13 cellular contexts compared by ENCODE assay signal in genomic region chr4:95505801-95506200, GRCh38. TPM values are rescaled to one million over a fixed set of nuclear protein-coding genes. Genes with fewer than 3 reads are reported as not detected.
"Had no signal": no experiment of that assay in that cellular context is flagged by ENCODE, and none has a peak within 500 bp of the region (broad histone marks: within the 10 kb centered on the region; RNA-seq: fewer than 3 reads in every experiment).

No MANE protein-coding gene starts in this region.

- H3K9me3 Mint-ChIP-seq: activated CD4-positive, alpha-beta T cell treated with anti-CD3 and anti-CD28 coated beads, Interleukin-2, amount 10 ng/mL, durations not matched to agents 7 days and 5 days; activated naive CD4-positive, alpha-beta T cell treated with anti-CD3 and anti-CD28 coated beads, Interleukin-2, amount 10 ng/mL, durations not matched to agents 7 days and 5 days; activated T-helper 2 cell treated with anti-CD3 and anti-CD28 coated beads, Interferon-gamma antibody, Interleukin-2, Interleukin-4, amounts not matched to agents 10 μg/mL and 5 μg/mL and 100 μg/mL, durations not matched to agents 14 hours and 24 hours and 36 hours had no signal

- H3K36me3 Mint-ChIP-seq: activated naive CD4-positive, alpha-beta T cell treated with anti-CD3 and anti-CD28 coated beads, Interleukin-2, amount 10 ng/mL, durations not matched to agents 7 days and 5 days; naive B cell had no signal

- H3K27me3 ChIP-seq: esophagus squamous epithelium, sigmoid colon had no signal

- H3K9me3 ChIP-seq: esophagus squamous epithelium, prostate gland, sigmoid colon had no signal

- H3K27ac ChIP-seq: esophagus squamous epithelium, prostate gland, sigmoid colon had no signal

- H3K4me3 Mint-ChIP-seq: activated B cell treated with CpG ODN at 0.5 μM for 24 hours; activated CD4-positive, alpha-beta T cell treated with anti-CD3 and anti-CD28 coated beads, Interleukin-2, amount 10 ng/mL, durations not matched to agents 7 days and 5 days; activated naive CD4-positive, alpha-beta T cell treated with anti-CD3 and anti-CD28 coated beads, Interleukin-2, amount 10 ng/mL, durations not matched to agents 7 days and 5 days; naive B cell had no signal

- H3K4me1 ChIP-seq: prostate gland, sigmoid colon had no signal

- H3K27ac Mint-ChIP-seq: activated B cell treated with CpG ODN at 0.5 μM for 24 hours; activated CD4-positive, alpha-beta T cell treated with anti-CD3 and anti-CD28 coated beads, Interleukin-2, amount 10 ng/mL, durations not matched to agents 7 days and 5 days; activated naive CD4-positive, alpha-beta T cell treated with anti-CD3 and anti-CD28 coated beads, Interleukin-2, amount 10 ng/mL, durations not matched to agents 7 days and 5 days; activated T-helper 2 cell treated with anti-CD3 and anti-CD28 coated beads, Interferon-gamma antibody, Interleukin-2, Interleukin-4, amounts not matched to agents 10 μg/mL and 5 μg/mL and 100 μg/mL, durations not matched to agents 14 hours and 24 hours and 36 hours; naive B cell had no signal

- H3K27me3 Mint-ChIP-seq: activated B cell treated with CpG ODN at 0.5 μM for 24 hours; activated naive CD4-positive, alpha-beta T cell treated with anti-CD3 and anti-CD28 coated beads, Interleukin-2, amount 10 ng/mL, durations not matched to agents 7 days and 5 days had no signal

- H3K4me3 ChIP-seq: esophagus squamous epithelium, prostate gland, sigmoid colon had no signal

- FAIRE-seq: TTC549 had no signal

- DNase-seq: activated B cell treated with CpG ODN at 0.5 μM for 24 hours; activated CD4-positive, alpha-beta T cell treated with anti-CD3 and anti-CD28 coated beads, Interleukin-2, amount 10 ng/mL, durations not matched to agents 7 days and 5 days; activated naive CD4-positive, alpha-beta T cell treated with anti-CD3 and anti-CD28 coated beads, Interleukin-2, amount 10 ng/mL, durations not matched to agents 7 days and 5 days; esophagus squamous epithelium; naive B cell; sigmoid colon; stimulated activated CD4-positive, alpha-beta T cell treated with anti-CD3 and anti-CD28 coated beads, Interleukin-12 subunit alpha, Interleukin-12 subunit beta, amount 100 ng/mL, for 4 hours; stimulated activated naive CD4-positive, alpha-beta T cell treated with Interleukin-2 at 50 U/mL for 16 hours; T-helper 2 cell had no signal

- H3K4me1 Mint-ChIP-seq: activated B cell treated with CpG ODN at 0.5 μM for 24 hours; activated CD4-positive, alpha-beta T cell treated with anti-CD3 and anti-CD28 coated beads, Interleukin-2, amount 10 ng/mL, durations not matched to agents 7 days and 5 days; activated naive CD4-positive, alpha-beta T cell treated with anti-CD3 and anti-CD28 coated beads, Interleukin-2, amount 10 ng/mL, durations not matched to agents 7 days and 5 days; naive B cell had no signal

- H3K36me3 ChIP-seq: esophagus squamous epithelium, prostate gland, sigmoid colon had no signal

RNA-seq across cellular contexts. Expression of gene UNC5C, which starts 43.0 kb away (rescaled TPM):
- total RNA-seq: activated B cell treated with CpG ODN at 0.5 μM for 24 hours; activated CD4-positive, alpha-beta T cell treated with anti-CD3 and anti-CD28 coated beads, Interleukin-2, amount 10 ng/mL, durations not matched to agents 7 days and 5 days had no signal
- polyA plus RNA-seq: keratinocyte had no signal
